In genomic region chr7:66114743-66115727, GRCh38 we compare ENCODE assay signal across 1 cellular context.
TF ChIP-seq lines count a peak whose summit lies in the region.

CRCP (plus strand) TSS chr7:66114847; CDS start chr7:66114963, 116 bp downstream.

TF ChIP-seq in GM12878, 131 proteins besides CTCF, POLR2A, EP300 and RAD21 (continued from another document and continues in another):
- no peak for TF ChIP-seq SKIL (IDR thresholded peaks at IDR 0.05; ENCODE audit: low read depth, poor library complexity, severe bottlenecking)
- TF ChIP-seq SMAD1 (IDR thresholded peaks at IDR 0.05; ENCODE audit: low read depth, partially characterized antibody), result no peak
- peak; percentile 75 for TF ChIP-seq DPF2 (IDR thresholded peaks at IDR 0.05)
- TF ChIP-seq SREBF2 (IDR thresholded peaks at IDR 0.05; ENCODE audit: low read length), result no peak
- TF ChIP-seq GABPA (IDR thresholded peaks at IDR 0.05; ENCODE audit: low read depth), result peak; percentile 27; the same call in 1 of the 2 replicates
- 0 out of 2 replicates have a peak, but pooled peaks have one; percentile 20 for TF ChIP-seq CREM (IDR thresholded peaks at IDR 0.05; ENCODE audit: low read depth)
- peak; percentile 82 for TF ChIP-seq SIN3A (IDR thresholded peaks at IDR 0.05; ENCODE audit: low read depth, low read length)
- 0 out of 2 replicates have a peak, but pooled peaks have one; percentile 32 for TF ChIP-seq TCF3 (IDR thresholded peaks at IDR 0.05; ENCODE audit: borderline replicate concordance, insufficient read depth, low read depth, low read length)
- TF ChIP-seq TAF1 (IDR thresholded peaks at IDR 0.05; ENCODE audit: borderline replicate concordance, low read depth, low read length), result peak; percentile 66; the same call in 1 of the 2 replicates
- no peak; the same call in 1 of the 2 replicates for TF ChIP-seq NR2F1 (conservative IDR thresholded peaks at IDR 0.05)
- no peak for TF ChIP-seq MEF2B (IDR thresholded peaks at IDR 0.05; ENCODE audit: partially characterized antibody, poor library complexity, severe bottlenecking)
- TF ChIP-seq CHD1 (IDR thresholded peaks at IDR 0.05; ENCODE audit: low read depth, low read length), result peak; percentile 87; the same call in 1 of the 2 replicates
- TF ChIP-seq PML (IDR thresholded peaks at IDR 0.05; ENCODE audit: low read length), result peak; percentile 94
- TF ChIP-seq HDGF (IDR thresholded peaks at IDR 0.05), result 0 out of 2 replicates have a peak, but pooled peaks have one; percentile 27
- no peak for TF ChIP-seq TCF12 (IDR thresholded peaks at IDR 0.05; ENCODE audit: low read depth, low read length)
- TF ChIP-seq PBX3 (IDR thresholded peaks at IDR 0.05; ENCODE audit: insufficient replicate concordance, low read depth, low read length), result no peak
- TF ChIP-seq E2F4 (IDR thresholded peaks at IDR 0.05; ENCODE audit: low read depth, low read length), result peak; percentile 29; the same call in 1 of the 2 replicates
- TF ChIP-seq NFIC (IDR thresholded peaks at IDR 0.05; ENCODE audit: low read depth, low read length), result no peak
- peak; percentile 31; the same call in 1 of the 2 replicates for TF ChIP-seq RUNX3 (IDR thresholded peaks at IDR 0.05; ENCODE audit: low read length)
- peak; percentile 82; the same call in 1 of the 2 replicates for TF ChIP-seq SMARCA5 (IDR thresholded peaks at IDR 0.05)
- TF ChIP-seq NR2C1 (IDR thresholded peaks at IDR 0.05), result peak; percentile 53
- peak; percentile 30; the same call in 1 of the 2 replicates for TF ChIP-seq MAX (IDR thresholded peaks at IDR 0.05; ENCODE audit: low read depth, low read length)
- TF ChIP-seq WRNIP1 (IDR thresholded peaks at IDR 0.05; ENCODE audit: borderline replicate concordance, low read depth, low read length), result no peak
- TF ChIP-seq MTA2 (IDR thresholded peaks at IDR 0.05; ENCODE audit: low read depth), result no peak
- TF ChIP-seq KLF5 (IDR thresholded peaks at IDR 0.05; ENCODE audit: partially characterized antibody), result no peak
- TF ChIP-seq PAX5 (IDR thresholded peaks at IDR 0.05; ENCODE audit: borderline replicate concordance, low read depth, low read length), result no peak
- TF ChIP-seq BRCA1 (IDR thresholded peaks at IDR 0.05; ENCODE audit: low read depth, low read length), result no peak
- TF ChIP-seq IKZF2 (IDR thresholded peaks at IDR 0.05), result peak in 1 of 2 experiments; percentile 37; a peak in 1 of 4 replicates
- TF ChIP-seq CHD2 (IDR thresholded peaks at IDR 0.05; ENCODE audit: borderline replicate concordance, low read depth, low read length), result 0 out of 2 replicates have a peak, but pooled peaks have one; percentile 46
- TF ChIP-seq POLR2AphosphoS2 (IDR thresholded peaks at IDR 0.05; ENCODE audit: low read depth, low read length), result peak; percentile 86
- peak; percentile 31 to 34; a peak in 1 of 4 replicates for TF ChIP-seq BHLHE40 (IDR thresholded peaks at IDR 0.05; ENCODE audit: borderline replicate concordance in 1 of 2, low read depth in 2 of 2, low read length in 1 of 2)
- TF ChIP-seq NFXL1 (IDR thresholded peaks at IDR 0.05; ENCODE audit: borderline replicate concordance), result no peak
- TF ChIP-seq RB1 (IDR thresholded peaks at IDR 0.05; ENCODE audit: borderline replicate concordance), result peak; percentile 78; the same call in 1 of the 2 replicates
- TF ChIP-seq NBN (IDR thresholded peaks at IDR 0.05), result 0 out of 2 replicates have a peak, but pooled peaks have one; percentile 28
- no peak for TF ChIP-seq MYB (IDR thresholded peaks at IDR 0.05; ENCODE audit: borderline replicate concordance, low read depth, low read length)
- peak; percentile 88 for TF ChIP-seq MXI1 (IDR thresholded peaks at IDR 0.05; ENCODE audit: low read depth, low read length)
- TF ChIP-seq SRF (IDR thresholded peaks at IDR 0.05; ENCODE audit: low read depth in 2 of 2, low read length in 2 of 2), result peak; percentile 51 to 77; a peak in 3 of 4 replicates
- peak; percentile 67; the same call in 1 of the 2 replicates for TF ChIP-seq YY1 (IDR thresholded peaks at IDR 0.05; ENCODE audit: low read depth, low read length)
- TF ChIP-seq NKRF (conservative IDR thresholded peaks at IDR 0.05), result peak; percentile 88
- TF ChIP-seq IRF5 (IDR thresholded peaks at IDR 0.05; ENCODE audit: borderline replicate concordance), result no peak
- TF ChIP-seq SPI1 (IDR thresholded peaks at IDR 0.05; ENCODE audit: borderline replicate concordance, insufficient read depth, low read depth, low read length), result peak; percentile 82
- TF ChIP-seq ZBTB40 (IDR thresholded peaks at IDR 0.05; ENCODE audit: borderline replicate concordance), result peak; percentile 53; the same call in 1 of the 2 replicates
- TF ChIP-seq GATAD2B (conservative IDR thresholded peaks at IDR 0.05; ENCODE audit: low read depth), result peak; percentile 89
- peak; percentile 39; the same call in 1 of the 2 replicates for TF ChIP-seq CREB1 (IDR thresholded peaks at IDR 0.05; ENCODE audit: low read depth)
- TF ChIP-seq PKNOX1 (IDR thresholded peaks at IDR 0.05), result peak; percentile 68
- TF ChIP-seq RELB (IDR thresholded peaks at IDR 0.05; ENCODE audit: low read depth), result no peak
- peak in 1 of 2 experiments; percentile 94; a peak in 2 of 3 replicates for TF ChIP-seq EGR1 (IDR thresholded peaks at IDR 0.05; ENCODE audit: borderline replicate concordance in 1 of 2, low read depth in 2 of 2, low read length in 2 of 2)
- peak; percentile 38; the same call in 1 of the 2 replicates for TF ChIP-seq HCFC1 (IDR thresholded peaks at IDR 0.05; ENCODE audit: low read length)
- TF ChIP-seq POU2F2 (IDR thresholded peaks at IDR 0.05; ENCODE audit: borderline replicate concordance, low read depth, low read length), result peak; percentile 66; the same call in 2 of the 3 replicates
